ENCODE assay signal across 22 cellular contexts in genomic region chr19:41584931-41585330, GRCh38. TPM values are rescaled to one million over a fixed set of nuclear protein-coding genes. Genes with fewer than 3 reads are reported as not detected.
DNase-seq lines count a peak whose midpoint lies in the region; ATAC-seq and TF ChIP-seq lines count a peak whose summit lies in the region.
"Had no signal": no experiment of that assay in that cellular context is flagged by ENCODE, and none has a peak within 500 bp of the region (broad histone marks: within the 10 kb centered on the region; RNA-seq: fewer than 3 reads in every experiment).

No MANE protein-coding gene starts in this region.

- H3K36me3 Mint-ChIP-seq in activated naive CD4-positive, alpha-beta T cell treated with anti-CD3 and anti-CD28 coated beads, Interleukin-2, amount 50 U/mL, for 72 hours, result peaks cover 36 to 47% of the 10 kb centered on the region in 2 donors
- H3K36me3 Mint-ChIP-seq in endothelial cell (ENCODE audit: low read depth, unreplicated experiment) (peaks cover 86% of the 10 kb centered on the region), osteocyte (ENCODE audit: unreplicated experiment) (no peaks in the 10 kb centered on the region)

- H3K27ac ChIP-seq in vagina, result no peak overlapping the region
- H3K27ac ChIP-seq: GM23248 had no signal

- DNase-seq in activated naive CD4-positive, alpha-beta T cell treated with anti-CD3 and anti-CD28 coated beads, Interleukin-2, amount 50 U/mL, for 72 hours (ENCODE audit: low spot score in 2 of 2), result no peak
- DNase-seq in activated naive CD4-positive, alpha-beta T cell (lab: John Stamatoyannopoulos, UW), result no peak
- DNase-seq in endothelial cell (ENCODE audit: low spot score), result no peak
- DNase-seq in osteocyte (ENCODE audit: extremely low spot score, unreplicated experiment), result peak; percentile 78
- DNase-seq in vagina (ENCODE audit: extremely low spot score in 2 of 2), result peak; percentile 52 to 77
- no peak for DNase-seq in NCI-H345 (lab: John Stamatoyannopoulos, UW)
- DNase-seq: C1 segment of cervical spinal cord; Calu3; CD4-positive, alpha-beta memory T cell; COR-L47; DMS53; DMS79 treated with DMSO at 0.1 percent for 48 hours; GF-D8; GM23248; H7; HCEC 1CT had no signal

- H3K4me3 ChIP-seq in vagina, result no peak overlapping the region
- H3K4me3 ChIP-seq: GM23248 had no signal

- no peaks in the 10 kb centered on the region for H3K36me3 ChIP-seq in vagina

- peak overlapping the region; percentile 38 to 52 for H3K27ac Mint-ChIP-seq in activated naive CD4-positive, alpha-beta T cell treated with anti-CD3 and anti-CD28 coated beads, Interleukin-2, amount 50 U/mL, for 72 hours
- no peak overlapping the region for H3K27ac Mint-ChIP-seq in endothelial cell (ENCODE audit: unreplicated experiment)
- H3K27ac Mint-ChIP-seq in osteocyte (ENCODE audit: unreplicated experiment), result no peak overlapping the region

- TF ChIP-seq CTCF in endothelial cell (IDR thresholded peaks at IDR 0.05; ENCODE audit: unreplicated experiment) (no peak), osteocyte (IDR thresholded peaks at IDR 0.05) (no peak), vagina (IDR thresholded peaks at IDR 0.05) (no peak)

- ATAC-seq in activated naive CD4-positive, alpha-beta T cell treated with anti-CD3 and anti-CD28 coated beads, Interleukin-2, amount 50 U/mL, for 72 hours, result no peak
- no peak for ATAC-seq in GM18520 (IDR thresholded peaks at IDR 0.05; ENCODE audit: unreplicated experiment)

- H3K27me3 Mint-ChIP-seq in endothelial cell (ENCODE audit: unreplicated experiment) (peaks cover 16% of the 10 kb centered on the region), osteocyte (ENCODE audit: unreplicated experiment) (no peaks in the 10 kb centered on the region)
- H3K27me3 Mint-ChIP-seq: CD4-positive, alpha-beta memory T cell had no signal

- H3K4me1 ChIP-seq in vagina, result no peaks in the 10 kb centered on the region

- H3K4me3 Mint-ChIP-seq in endothelial cell (ENCODE audit: unreplicated experiment), result peak overlapping the region; percentile 80
- H3K4me3 Mint-ChIP-seq in osteocyte (ENCODE audit: unreplicated experiment), result no peak overlapping the region
- H3K4me3 Mint-ChIP-seq: CD4-positive, alpha-beta memory T cell had no signal

- H3K27me3 ChIP-seq in vagina, result no peaks in the 10 kb centered on the region

- peaks cover 3% of the 10 kb centered on the region for H3K9me3 ChIP-seq in vagina

- TF ChIP-seq POLR2A in vagina (IDR thresholded peaks at IDR 0.05), result no peak

- intact Hi-C loops in vagina (cut with DNase I), result no loop called here

- H3K4me1 Mint-ChIP-seq in endothelial cell (ENCODE audit: unreplicated experiment) (no peaks in the 10 kb centered on the region), osteocyte (ENCODE audit: unreplicated experiment) (no peaks in the 10 kb centered on the region)

- H3K9me3 Mint-ChIP-seq in activated naive CD4-positive, alpha-beta T cell treated with anti-CD3 and anti-CD28 coated beads, Interleukin-2, amount 50 U/mL, for 72 hours, result peaks cover 9 to 25% of the 10 kb centered on the region in 2 donors
- peaks cover 39% of the 10 kb centered on the region for H3K9me3 Mint-ChIP-seq in endothelial cell (ENCODE audit: unreplicated experiment)
- H3K9me3 Mint-ChIP-seq in osteocyte (ENCODE audit: unreplicated experiment), result peaks cover 25% of the 10 kb centered on the region

RNA-seq across cellular contexts. Expression of gene CEACAM21, which starts 9.0 kb away (rescaled TPM):
- total RNA-seq in activated naive CD4-positive, alpha-beta T cell treated with anti-CD3 and anti-CD28 coated beads, Interleukin-2, amount 50 U/mL, for 72 hours, result 10 to 100 TPM; 24.7 to 40.7 TPM
- total RNA-seq in endothelial cell (ENCODE audit: unreplicated experiment) (74.1 TPM), osteocyte (not detected in 2 replicates), vagina (not detected)
- total RNA-seq: A172, Calu3, Daoy, GM23248, H1, H7 had no signal

RNA-seq across cellular contexts. Expression of gene CEACAM4, which starts 41.9 kb away (rescaled TPM):
- not detected for total RNA-seq in activated naive CD4-positive, alpha-beta T cell treated with anti-CD3 and anti-CD28 coated beads, Interleukin-2, amount 50 U/mL, for 72 hours
- not detected for total RNA-seq in endothelial cell (ENCODE audit: unreplicated experiment)
- not detected in 2 replicates for total RNA-seq in osteocyte
- total RNA-seq in vagina, result not detected
- total RNA-seq: A172, A673, Calu3, Daoy, G401, GM23248, H1, H7 had no signal

Comparison
In these comparisons a context has a peak if more than half of its experiments do, and no peak if none do; other contexts are left out.
1. DNase-seq: peak in osteocyte (single experiment) and vagina (2 of 2); none in activated naive CD4-positive, alpha-beta T cell treated with anti-CD3 and anti-CD28 coated beads, Interleukin-2, amount 50 U/mL, for 72 hours (0 of 2), activated naive CD4-positive, alpha-beta T cell (0 of 4), endothelial cell (single experiment) and NCI-H345 (single experiment).
2. H3K27ac Mint-ChIP-seq: peak in activated naive CD4-positive, alpha-beta T cell treated with anti-CD3 and anti-CD28 coated beads, Interleukin-2, amount 50 U/mL, for 72 hours (2 of 2); none in endothelial cell (single experiment) and osteocyte (single experiment).
3. RNA of gene CEACAM21, which starts 9.0 kb away (total RNA-seq): 74.1 TPM in endothelial cell (single experiment) and 24.7 to 40.7 TPM in activated naive CD4-positive, alpha-beta T cell treated with anti-CD3 and anti-CD28 coated beads, Interleukin-2, amount 50 U/mL, for 72 hours; not detected in osteocyte and not detected in vagina (single experiment); every median in the first group is over 10 times any median in the second.